23 cellular contexts compared by ENCODE assay signal in genomic region chr7:155706376-155706775, GRCh38.
DNase-seq lines count a peak whose midpoint lies in the region; ATAC-seq, FAIRE-seq and TF ChIP-seq lines count a peak whose summit lies in the region.
"Had no signal": no experiment of that assay in that cellular context is flagged by ENCODE, and none has a peak within 500 bp of the region (broad histone marks: within the 10 kb centered on the region; RNA-seq: fewer than 3 reads in every experiment).

No MANE protein-coding gene starts in this region.

- peaks cover 0 to 17% of the 10 kb centered on the region in 2 experiments; a peak in 2 of 4 replicates for H3K79me2 ChIP-seq in H1 (ENCODE audit: control insufficient read depth in 1 of 2, insufficient read depth in 2 of 2, low read length in 2 of 2)

- peaks cover 6 to 7% of the 10 kb centered on the region in 2 experiments for H4K20me1 ChIP-seq in H1 (replicated peaks in 1 of 2; ENCODE audit: control insufficient read depth in 1 of 2, insufficient read depth in 2 of 2, low read length in 2 of 2)

- H3K4ac ChIP-seq in H1 (replicated peaks; ENCODE audit: insufficient read length, low read depth, low read length) = no peak overlapping the region

- H2BK20ac ChIP-seq in H1 (ENCODE audit: low read length) = no peak overlapping the region

- H2AK5ac ChIP-seq in H1 (ENCODE audit: low read depth, low read length) = no peak overlapping the region

- no peak overlapping the region for H3K27ac ChIP-seq in H1 (ENCODE audit: low read depth, low read length)
- H3K27ac ChIP-seq in dorsolateral prefrontal cortex = no peak overlapping the region
- H3K27ac ChIP-seq: BLaER1 treated with 17β-estradiol and CSF1 and Interleukin-3, amounts not matched to agents 10 nM and 100 nM; HL-60; SJSA1 had no signal

- H2BK5ac ChIP-seq in H1 (ENCODE audit: low read depth, low read length) = no peak overlapping the region

- peaks cover 5 to 48% (median 27%) of the 10 kb centered on the region in 4 experiments; a peak in 7 of 8 replicates for H3K36me3 ChIP-seq in H1 (ENCODE audit: control insufficient read depth in 2 of 4, insufficient read depth in 4 of 4, low read length in 3 of 4)

- no peak for ATAC-seq in activated T-cell treated with anti-CD3 and anti-CD28 coated beads, Interleukin-2, amount 50 U/mL, for 4 hours
- no peak for ATAC-seq in stimulated activated memory B cell treated with anti-CD40 and anti-IgM and Interleukin-4, amounts not matched to agents 10 μg/mL and 1 μg/mL and 100 μg/mL, for 72 hours
- ATAC-seq in left colon (no peak), GM21576 (IDR thresholded peaks at IDR 0.05; ENCODE audit: unreplicated experiment) (no peak)
- ATAC-seq: HCT116 had no signal

- 93% methylated on average over 10 of the region's 10 CpGs; no CpG with 5 or more reads in 1 of the 2 experiments for WGBS in H1 (ENCODE audit: extremely low coverage in 1 of 2, insufficient coverage in 1 of 2, insufficient read length in 1 of 2, insufficient replicate concordance in 2 of 2, low coverage in 1 of 2, low lambda C conversion rate in 2 of 2, missing lambda C conversion rate in 1 of 2), 2 experiments

- no peak overlapping the region for H3K4me3 Mint-ChIP-seq in activated T-cell treated with anti-CD3 and anti-CD28 coated beads, Interleukin-2, amount 50 U/mL, for 24 hours
- H3K4me3 Mint-ChIP-seq in activated T-cell treated with anti-CD3 and anti-CD28 coated beads, Interleukin-2, amount 50 U/mL, for 4 hours = no peak overlapping the region
- H3K4me3 Mint-ChIP-seq in IgD-negative memory B cell = no peak overlapping the region
- H3K4me3 Mint-ChIP-seq in stimulated activated memory B cell treated with anti-CD40 and anti-IgM and Interleukin-4, amounts not matched to agents 10 μg/mL and 1 μg/mL and 100 μg/mL, for 72 hours = no peak overlapping the region
- H3K4me3 Mint-ChIP-seq: CD4-positive, alpha-beta memory T cell had no signal

- H3K4me1 ChIP-seq in H1 (replicated peaks in 1 of 4; ENCODE audit: control insufficient read depth in 3 of 4, insufficient read depth in 4 of 4, low read length in 3 of 4) = no peaks in the 10 kb centered on the region; a peak in 1 of 7 replicates
- H3K4me1 ChIP-seq: SJSA1 had no signal

- no peak overlapping the region for H3K4me2 ChIP-seq in H1 (ENCODE audit: insufficient read depth in 1 of 2, low read depth in 2 of 2, low read length in 2 of 2)
- H3K4me2 ChIP-seq: BLaER1 treated with 17β-estradiol and CSF1 and Interleukin-3, amounts not matched to agents 10 nM and 100 nM had no signal

- no peak for TF ChIP-seq POLR2A in H1 (IDR thresholded peaks at IDR 0.05; ENCODE audit: control extremely low read depth in 1 of 2, low read depth in 2 of 2, low read length in 2 of 2)

- no peak for DNase-seq in activated T-cell treated with anti-CD3 and anti-CD28 coated beads, Interleukin-2, amount 50 U/mL, for 24 hours
- DNase-seq in activated T-cell treated with anti-CD3 and anti-CD28 coated beads, Interleukin-2, amount 50 U/mL, for 4 hours = no peak
- DNase-seq in H1 (ENCODE audit: low read depth in 1 of 2, low spot score in 2 of 2) (no peak), left colon (no peak), dorsolateral prefrontal cortex (no peak)
- DNase-seq: 8988T; CD4-positive, alpha-beta memory T cell; DMS153; DND-41; KBM-7; NCI-H2081; NCI-H2227 treated with DMSO at 0.1 percent for 48 hours; NCI-H526 treated with DMSO at 0.1 percent for 48 hours; Right ventricle myocardium superior; RPMI8226 had no signal

- no peaks in the 10 kb centered on the region for H3K23me2 ChIP-seq in H1 (ENCODE audit: low read depth, low read length)

- TF ChIP-seq CTCF in H1 (IDR thresholded peaks at IDR 0.05; ENCODE audit: control extremely low read depth in 1 of 3, insufficient read depth in 1 of 3, low read depth in 1 of 3, low read length in 3 of 3) (no peak), dorsolateral prefrontal cortex (IDR thresholded peaks at IDR 0.05 in 54 of 56, conservative IDR thresholded peaks at IDR 0.05 in 2 of 56; ENCODE audit: low read depth in 1 of 56, partially characterized antibody in 56 of 56) (no peak)

- H3K27me3 ChIP-seq in H1 (replicated peaks in 1 of 4; ENCODE audit: control insufficient read depth in 3 of 4, extremely low read depth in 1 of 4, insufficient read depth in 3 of 4, low read length in 3 of 4) (peaks cover 0 to 1% (median 0%) of the 10 kb centered on the region in 4 experiments; a peak in 1 of 7 replicates), dorsolateral prefrontal cortex (no peaks in the 10 kb centered on the region)
- H3K27me3 ChIP-seq: BLaER1 treated with 17β-estradiol and CSF1 and Interleukin-3, amounts not matched to agents 10 nM and 100 nM; SJSA1 had no signal

- no peak overlapping the region for H2BK120ac ChIP-seq in H1 (replicated peaks; ENCODE audit: low read depth, low read length)

- H3K4me3 ChIP-seq in H1 (ENCODE audit: extremely low read depth in 1 of 4, insufficient read depth in 2 of 4, low read depth in 3 of 4, low read length in 4 of 4) = no peak overlapping the region
- H3K4me3 ChIP-seq in dorsolateral prefrontal cortex = no peak overlapping the region
- H3K4me3 ChIP-seq: BLaER1 treated with 17β-estradiol and CSF1 and Interleukin-3, amounts not matched to agents 10 nM and 100 nM; SJSA1 had no signal

- FAIRE-seq in H1 (lab: Jason Lieb, UNC) = no peak
- FAIRE-seq: GM12892 had no signal

- H3K23ac ChIP-seq in H1 (ENCODE audit: insufficient read length) = no peak overlapping the region

- H3K56ac ChIP-seq in H1 (replicated peaks; ENCODE audit: insufficient read length, low read depth, low read length) = no peak overlapping the region

- peaks cover 19% of the 10 kb centered on the region for H3K4me1 Mint-ChIP-seq in activated T-cell treated with anti-CD3 and anti-CD28 coated beads, Interleukin-2, amount 50 U/mL, for 24 hours (ENCODE audit: low read depth)
- H3K4me1 Mint-ChIP-seq in activated T-cell treated with anti-CD3 and anti-CD28 coated beads, Interleukin-2, amount 50 U/mL, for 4 hours (ENCODE audit: low read depth) = peaks cover 10% of the 10 kb centered on the region
- H3K4me1 Mint-ChIP-seq in IgD-negative memory B cell = peaks cover 0 to 8% (median 4%) of the 10 kb centered on the region in 3 donors
- peaks cover 6% of the 10 kb centered on the region for H3K4me1 Mint-ChIP-seq in stimulated activated memory B cell treated with anti-CD40 and anti-IgM and Interleukin-4, amounts not matched to agents 10 μg/mL and 1 μg/mL and 100 μg/mL, for 72 hours

- H2AFZ ChIP-seq in H1 (ENCODE audit: low read length) = no peak overlapping the region

- no peak overlapping the region for H4K5ac ChIP-seq in H1 (ENCODE audit: insufficient read length, low read depth, low read length)

- POLR2A ChIA-PET in H1 (lab: Charles Lee; ENCODE audit: partially characterized antibody) = interaction anchor here (0.9 to 1.4 kb wide), 2 partner anchors 15 to 62 kb away, joined by 3 read pairs; partner anchors contain the start of gene RBM33

- no peak overlapping the region for H3K14ac ChIP-seq in H1 (ENCODE audit: insufficient read length)

- H3K79me1 ChIP-seq in H1 (ENCODE audit: low read depth, low read length) = peaks cover 4% of the 10 kb centered on the region

- no peaks in the 10 kb centered on the region for H3K9me3 Mint-ChIP-seq in activated T-cell treated with anti-CD3 and anti-CD28 coated beads, Interleukin-2, amount 50 U/mL, for 24 hours
- no peaks in the 10 kb centered on the region for H3K9me3 Mint-ChIP-seq in activated T-cell treated with anti-CD3 and anti-CD28 coated beads, Interleukin-2, amount 50 U/mL, for 4 hours
- H3K9me3 Mint-ChIP-seq in IgD-negative memory B cell = no peaks in the 10 kb centered on the region
- no peaks in the 10 kb centered on the region for H3K9me3 Mint-ChIP-seq in stimulated activated memory B cell treated with anti-CD40 and anti-IgM and Interleukin-4, amounts not matched to agents 10 μg/mL and 1 μg/mL and 100 μg/mL, for 72 hours
- H3K9me3 Mint-ChIP-seq: CD4-positive, alpha-beta memory T cell had no signal

- intact Hi-C loops in left colon (cut with DNase I, micrococcal nuclease) = no loop called here
- intact Hi-C loops in dorsolateral prefrontal cortex (cut with DNase I) = no loop called here

- TF ChIP-seq RAD21 in H1 (IDR thresholded peaks at IDR 0.05 in 1 of 2, conservative IDR thresholded peaks at IDR 0.05 in 1 of 2; ENCODE audit: low read depth in 2 of 2, low read length in 2 of 2) = no peak

- no peak overlapping the region for H2BK12ac ChIP-seq in H1 (ENCODE audit: low read depth, low read length)

- no peak for TF ChIP-seq EP300 in H1 (IDR thresholded peaks at IDR 0.05; ENCODE audit: borderline replicate concordance in 1 of 2, low read depth in 2 of 2, low read length in 2 of 2)

- CTCF ChIA-PET in H1 (lab: Charles Lee; ENCODE audit: partially characterized antibody) = interaction anchor here (1.0 to 2.2 kb wide), 4 partner anchors 18 to 107 kb away, joined by 4 to 6 read pairs (median 5); no protein-coding TSS in a partner anchor

- no peak overlapping the region for H3K9ac ChIP-seq in H1 (replicated peaks in 1 of 4; ENCODE audit: extremely low read depth in 1 of 4, low read depth in 3 of 4, low read length in 3 of 4)
- H3K9ac ChIP-seq: BLaER1 treated with 17β-estradiol and CSF1 and Interleukin-3, amounts not matched to agents 10 nM and 100 nM had no signal

- no peak overlapping the region for H4K91ac ChIP-seq in H1 (replicated peaks; ENCODE audit: insufficient read length, low read length)

- peaks cover 55% of the 10 kb centered on the region for H3K36me3 Mint-ChIP-seq in activated T-cell treated with anti-CD3 and anti-CD28 coated beads, Interleukin-2, amount 50 U/mL, for 24 hours (ENCODE audit: low read depth)
- H3K36me3 Mint-ChIP-seq in activated T-cell treated with anti-CD3 and anti-CD28 coated beads, Interleukin-2, amount 50 U/mL, for 4 hours (ENCODE audit: insufficient read depth) = peaks cover 31% of the 10 kb centered on the region
- peaks cover 3% of the 10 kb centered on the region for H3K36me3 Mint-ChIP-seq in IgD-negative memory B cell
- H3K36me3 Mint-ChIP-seq in stimulated activated memory B cell treated with anti-CD40 and anti-IgM and Interleukin-4, amounts not matched to agents 10 μg/mL and 1 μg/mL and 100 μg/mL, for 72 hours = peaks cover 40% of the 10 kb centered on the region

- H3K18ac ChIP-seq in H1 (ENCODE audit: extremely low read depth, low read length) = no peak overlapping the region

- no peaks in the 10 kb centered on the region for H3K9me3 ChIP-seq in H1 (ENCODE audit: insufficient read depth in 2 of 2, low read depth in 1 of 2, low read length in 1 of 2)
- H3K9me3 ChIP-seq: BLaER1 treated with 17β-estradiol and CSF1 and Interleukin-3, amounts not matched to agents 10 nM and 100 nM; SJSA1 had no signal

- no peak overlapping the region for H2BK15ac ChIP-seq in H1 (ENCODE audit: low read length)

- no peak overlapping the region for H4K8ac ChIP-seq in H1 (ENCODE audit: extremely low read depth, insufficient read depth, low read length)

- no peaks in the 10 kb centered on the region for H3K27me3 Mint-ChIP-seq in activated T-cell treated with anti-CD3 and anti-CD28 coated beads, Interleukin-2, amount 50 U/mL, for 24 hours
- no peaks in the 10 kb centered on the region for H3K27me3 Mint-ChIP-seq in activated T-cell treated with anti-CD3 and anti-CD28 coated beads, Interleukin-2, amount 50 U/mL, for 4 hours (ENCODE audit: low read depth)
- H3K27me3 Mint-ChIP-seq in IgD-negative memory B cell = no peaks in the 10 kb centered on the region
- no peaks in the 10 kb centered on the region for H3K27me3 Mint-ChIP-seq in stimulated activated memory B cell treated with anti-CD40 and anti-IgM and Interleukin-4, amounts not matched to agents 10 μg/mL and 1 μg/mL and 100 μg/mL, for 72 hours
- H3K27me3 Mint-ChIP-seq: CD4-positive, alpha-beta memory T cell had no signal

- H3K27ac Mint-ChIP-seq in activated T-cell treated with anti-CD3 and anti-CD28 coated beads, Interleukin-2, amount 50 U/mL, for 24 hours = peak overlapping the region; percentile 54
- H3K27ac Mint-ChIP-seq in IgD-negative memory B cell = peak overlapping the region in 2 of 3 donors; percentile 50 to 87
- H3K27ac Mint-ChIP-seq in stimulated activated memory B cell treated with anti-CD40 and anti-IgM and Interleukin-4, amounts not matched to agents 10 μg/mL and 1 μg/mL and 100 μg/mL, for 72 hours = peak overlapping the region; percentile 2

Comparison
In these comparisons a context has a peak if more than half of its experiments do, and no peak if none do; other contexts are left out.
1. H3K27ac Mint-ChIP-seq: peak in every context shown above with its lines; median percentile 68 in IgD-negative memory B cell; 54 in activated T-cell treated with anti-CD3 and anti-CD28 coated beads, Interleukin-2, amount 50 U/mL, for 24 hours; 2 in stimulated activated memory B cell treated with anti-CD40 and anti-IgM and Interleukin-4, amounts not matched to agents 10 μg/mL and 1 μg/mL and 100 μg/mL, for 72 hours.